Comparison of ENCODE assay signal across 10 cellular contexts in the genomic region with DNA sequence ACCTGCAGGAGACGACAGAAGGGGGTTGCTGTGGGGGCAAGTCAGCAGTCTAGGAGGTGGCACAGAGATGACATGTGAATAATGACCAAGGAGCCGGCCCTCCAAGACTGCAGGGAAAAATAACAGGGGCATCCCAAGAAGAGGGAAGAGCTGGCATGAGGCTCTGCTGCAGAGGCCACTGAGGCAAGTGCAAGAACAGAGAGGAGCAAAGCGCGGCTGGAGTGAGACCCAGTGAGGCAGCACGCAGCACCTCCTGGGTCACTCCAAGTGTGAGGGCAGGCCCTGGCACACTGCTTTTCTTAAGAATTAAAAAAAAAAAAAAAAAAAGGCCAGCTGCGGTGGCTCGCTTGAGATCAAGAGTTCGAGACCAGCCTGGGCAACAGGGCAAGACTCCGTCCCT.
DNase-seq lines count a peak whose midpoint lies in the region; ATAC-seq, FAIRE-seq and TF ChIP-seq lines count a peak whose summit lies in the region.
"Had no signal": no experiment of that assay in that cellular context is flagged by ENCODE, and none has a peak within 500 bp of the region (broad histone marks: within the 10 kb centered on the region; RNA-seq: fewer than 3 reads in every experiment).

No MANE protein-coding gene starts in this region.

- H3K36me3 Mint-ChIP-seq in GM23338 (ENCODE audit: low read depth) = peaks cover 9% of the 10 kb centered on the region; the same call in 1 of the 3 replicates
- peaks cover 13% of the 10 kb centered on the region for H3K36me3 Mint-ChIP-seq in T-helper 2 cell treated with Interferon-gamma antibody and Interleukin-4, amounts not matched to agents 5 μg/mL and 100 μg/mL, for 36 hours (ENCODE audit: low read depth)

- H3K4me3 ChIP-seq in GM23338 = no peak overlapping the region
- H3K4me3 ChIP-seq in gastroesophageal sphincter = no peak overlapping the region

- H3K9me3 Mint-ChIP-seq in GM23338 = no peaks in the 10 kb centered on the region
- no peaks in the 10 kb centered on the region for H3K9me3 Mint-ChIP-seq in T-helper 2 cell treated with Interferon-gamma antibody and Interleukin-4, amounts not matched to agents 5 μg/mL and 100 μg/mL, for 36 hours
- no peaks in the 10 kb centered on the region for H3K9me3 Mint-ChIP-seq in stimulated activated naive CD8-positive, alpha-beta T cell treated with anti-CD3 and anti-CD28 coated beads, Interleukin-15, amount 100 ng/mL, for 72 hours

- no peaks in the 10 kb centered on the region for H3K9me2 ChIP-seq in GM23338 (ENCODE audit: insufficient read depth)

- no peaks in the 10 kb centered on the region for H3K36me3 ChIP-seq in GM23338 (ENCODE audit: insufficient read depth)
- H3K36me3 ChIP-seq in gastroesophageal sphincter = peaks cover 0 to 3% of the 10 kb centered on the region in 2 donors

- WGBS in gastroesophageal sphincter (ENCODE audit: low coverage in 1 of 2), 2 donors = 77% methylated on average over 8 of the region's 9 CpGs; no CpG with 5 or more reads in 1 of the 2 donors

- H3F3A ChIP-seq in GM23338 (replicated peaks; ENCODE audit: low read depth) = 0 out of 2 replicates have a peak, but pooled peaks cover 2% of the 10 kb centered on the region

- peaks cover 19% of the 10 kb centered on the region for H3K27me3 Mint-ChIP-seq in GM23338 (ENCODE audit: insufficient read depth, low read depth, poor library complexity)
- H3K27me3 Mint-ChIP-seq in T-helper 2 cell treated with Interferon-gamma antibody and Interleukin-4, amounts not matched to agents 5 μg/mL and 100 μg/mL, for 36 hours (ENCODE audit: low read depth) = no peaks in the 10 kb centered on the region
- H3K27me3 Mint-ChIP-seq in stimulated activated naive CD8-positive, alpha-beta T cell treated with anti-CD3 and anti-CD28 coated beads, Interleukin-15, amount 100 ng/mL, for 72 hours = no peaks in the 10 kb centered on the region

- no peak overlapping the region for H3K4me3 Mint-ChIP-seq in GM23338
- H3K4me3 Mint-ChIP-seq in T-helper 2 cell treated with Interferon-gamma antibody and Interleukin-4, amounts not matched to agents 5 μg/mL and 100 μg/mL, for 36 hours = peak overlapping the region; percentile 88
- H3K4me3 Mint-ChIP-seq in stimulated activated naive CD8-positive, alpha-beta T cell treated with anti-CD3 and anti-CD28 coated beads, Interleukin-15, amount 100 ng/mL, for 72 hours = peak overlapping the region; percentile 21 to 61

- H3K79me2 ChIP-seq in GM23338 (replicated peaks; ENCODE audit: insufficient read depth) = peaks cover 98% of the 10 kb centered on the region

- no peaks in the 10 kb centered on the region for H3K9me3 ChIP-seq in gastroesophageal sphincter

- no peak for TF ChIP-seq POLR2A in gastroesophageal sphincter (IDR thresholded peaks at IDR 0.05)

- no peak overlapping the region for H2AFZ ChIP-seq in GM23338

- H3K4me1 ChIP-seq in GM23338 (ENCODE audit: insufficient read depth) (peaks cover 8% of the 10 kb centered on the region; the same call in 1 of the 2 replicates), gastroesophageal sphincter (peaks cover 7 to 99% (median 26%) of the 10 kb centered on the region in 3 donors)

- no peak for DNase-seq in GM23338 (ENCODE audit: low spot score)
- DNase-seq in T-helper 2 cell treated with Interferon-gamma antibody and Interleukin-4, amounts not matched to agents 5 μg/mL and 100 μg/mL, for 36 hours (ENCODE audit: low spot score) = no peak
- DNase-seq in stimulated activated naive CD8-positive, alpha-beta T cell treated with anti-CD3 and anti-CD28 coated beads, Interleukin-15, amount 100 ng/mL, for 72 hours = no peak
- DNase-seq in NOMO-1 treated with DMSO at 0.1 percent for 48 hours (lab: John Stamatoyannopoulos, UW; ENCODE audit: unreplicated experiment) = no peak
- no peak for DNase-seq in AG20443 (ENCODE audit: low spot score)
- DNase-seq in urothelium cell line (ENCODE audit: low spot score) = no peak
- DNase-seq: SW 1271 had no signal

- FAIRE-seq in urothelium cell line (lab: Jason Lieb, UNC) = no peak
- FAIRE-seq: GM18507 had no signal

- ATAC-seq in GM23338 (no peak), gastroesophageal sphincter (no peak), GM21367 (IDR thresholded peaks at IDR 0.05; ENCODE audit: unreplicated experiment) (no peak)
- ATAC-seq in stimulated activated naive CD8-positive, alpha-beta T cell treated with anti-CD3 and anti-CD28 coated beads, Interleukin-15, amount 100 ng/mL, for 72 hours = no peak

- peaks cover 33% of the 10 kb centered on the region for H3K4me1 Mint-ChIP-seq in GM23338
- H3K4me1 Mint-ChIP-seq in T-helper 2 cell treated with Interferon-gamma antibody and Interleukin-4, amounts not matched to agents 5 μg/mL and 100 μg/mL, for 36 hours (ENCODE audit: low read depth) = peaks cover 50% of the 10 kb centered on the region
- H3K4me1 Mint-ChIP-seq in stimulated activated naive CD8-positive, alpha-beta T cell treated with anti-CD3 and anti-CD28 coated beads, Interleukin-15, amount 100 ng/mL, for 72 hours = peaks cover 98% of the 10 kb centered on the region

- peaks cover 63% of the 10 kb centered on the region for H4K20me1 ChIP-seq in GM23338 (replicated peaks; ENCODE audit: insufficient read depth)

- TF ChIP-seq CTCF in GM23338 (conservative IDR thresholded peaks at IDR 0.05; ENCODE audit: low read depth in 2 of 2) (no peak), gastroesophageal sphincter (IDR thresholded peaks at IDR 0.05) (no peak)

- H3K27me3 ChIP-seq in GM23338 (ENCODE audit: insufficient read depth) = no peaks in the 10 kb centered on the region
- H3K27me3 ChIP-seq in gastroesophageal sphincter = no peaks in the 10 kb centered on the region

- peak overlapping the region; percentile 66 for H3K27ac Mint-ChIP-seq in GM23338
- peak overlapping the region; percentile 98 for H3K27ac Mint-ChIP-seq in T-helper 2 cell treated with Interferon-gamma antibody and Interleukin-4, amounts not matched to agents 5 μg/mL and 100 μg/mL, for 36 hours
- peak overlapping the region; percentile 4 to 92 for H3K27ac Mint-ChIP-seq in stimulated activated naive CD8-positive, alpha-beta T cell treated with anti-CD3 and anti-CD28 coated beads, Interleukin-15, amount 100 ng/mL, for 72 hours

- no peak for TF ChIP-seq EP300 in gastroesophageal sphincter (IDR thresholded peaks at IDR 0.05)

- H3K4me2 ChIP-seq in GM23338 = no peak overlapping the region

- H3K27ac ChIP-seq in GM23338 (ENCODE audit: low read depth) = no peak overlapping the region; the same call in 1 of the 2 replicates
- peak overlapping the region in 3 of 4 donors; percentile 82 to 93 (median 87) for H3K27ac ChIP-seq in gastroesophageal sphincter

TF ChIP-seq in GM23338, 12 proteins besides CTCF, POLR2A, EP300 and RAD21 (continues in another document):
- TF ChIP-seq NANOG (IDR thresholded peaks at IDR 0.05; ENCODE audit: borderline replicate concordance) (no peak), EZH2phosphoT487 (IDR thresholded peaks at IDR 0.05; ENCODE audit: unreplicated experiment) (no peak), EZH2 (IDR thresholded peaks at IDR 0.05; ENCODE audit: low read depth, unreplicated experiment) (no peak), ZNF331 (CRISPR knock-in tag; IDR thresholded peaks at IDR 0.05; ENCODE audit: low read depth) (no peak), JUNB (IDR thresholded peaks at IDR 0.05; ENCODE audit: unreplicated experiment) (no peak), ETS1 (IDR thresholded peaks at IDR 0.05) (no peak), STAT1 (IDR thresholded peaks at IDR 0.05; ENCODE audit: unreplicated experiment) (no peak), ZNF114 (CRISPR knock-in tag; IDR thresholded peaks at IDR 0.05) (no peak), POLR2AphosphoS5 (IDR thresholded peaks at IDR 0.05; ENCODE audit: low read depth) (no peak), CREB1 (CRISPR knock-in tag; IDR thresholded peaks at IDR 0.05; ENCODE audit: low read depth) (no peak)
- TF ChIP-seq, protein P1, sequence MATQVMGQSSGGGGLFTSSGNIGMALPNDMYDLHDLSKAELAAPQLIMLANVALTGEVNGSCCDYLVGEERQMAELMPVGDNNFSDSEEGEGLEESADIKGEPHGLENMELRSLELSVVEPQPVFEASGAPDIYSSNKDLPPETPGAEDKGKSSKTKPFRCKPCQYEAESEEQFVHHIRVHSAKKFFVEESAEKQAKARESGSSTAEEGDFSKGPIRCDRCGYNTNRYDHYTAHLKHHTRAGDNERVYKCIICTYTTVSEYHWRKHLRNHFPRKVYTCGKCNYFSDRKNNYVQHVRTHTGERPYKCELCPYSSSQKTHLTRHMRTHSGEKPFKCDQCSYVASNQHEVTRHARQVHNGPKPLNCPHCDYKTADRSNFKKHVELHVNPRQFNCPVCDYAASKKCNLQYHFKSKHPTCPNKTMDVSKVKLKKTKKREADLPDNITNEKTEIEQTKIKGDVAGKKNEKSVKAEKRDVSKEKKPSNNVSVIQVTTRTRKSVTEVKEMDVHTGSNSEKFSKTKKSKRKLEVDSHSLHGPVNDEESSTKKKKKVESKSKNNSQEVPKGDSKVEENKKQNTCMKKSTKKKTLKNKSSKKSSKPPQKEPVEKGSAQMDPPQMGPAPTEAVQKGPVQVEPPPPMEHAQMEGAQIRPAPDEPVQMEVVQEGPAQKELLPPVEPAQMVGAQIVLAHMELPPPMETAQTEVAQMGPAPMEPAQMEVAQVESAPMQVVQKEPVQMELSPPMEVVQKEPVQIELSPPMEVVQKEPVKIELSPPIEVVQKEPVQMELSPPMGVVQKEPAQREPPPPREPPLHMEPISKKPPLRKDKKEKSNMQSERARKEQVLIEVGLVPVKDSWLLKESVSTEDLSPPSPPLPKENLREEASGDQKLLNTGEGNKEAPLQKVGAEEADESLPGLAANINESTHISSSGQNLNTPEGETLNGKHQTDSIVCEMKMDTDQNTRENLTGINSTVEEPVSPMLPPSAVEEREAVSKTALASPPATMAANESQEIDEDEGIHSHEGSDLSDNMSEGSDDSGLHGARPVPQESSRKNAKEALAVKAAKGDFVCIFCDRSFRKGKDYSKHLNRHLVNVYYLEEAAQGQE (IDR thresholded peaks at IDR 0.05; ENCODE audit: unreplicated experiment) = no peak

Comparison
In these comparisons a context has a peak if more than half of its experiments do, and no peak if none do; other contexts are left out.
1. H3K27ac Mint-ChIP-seq: peak in every context shown above with its lines; median percentile 98 in T-helper 2 cell treated with Interferon-gamma antibody and Interleukin-4, amounts not matched to agents 5 μg/mL and 100 μg/mL, for 36 hours; 66 in GM23338; 48 in stimulated activated naive CD8-positive, alpha-beta T cell treated with anti-CD3 and anti-CD28 coated beads, Interleukin-15, amount 100 ng/mL, for 72 hours.